25 cellular contexts compared by ENCODE assay signal in genomic region chr5:15116996-15117395, GRCh38.
"Had no signal": no experiment of that assay in that cellular context is flagged by ENCODE, and none has a peak within 500 bp of the region (broad histone marks: within the 10 kb centered on the region; RNA-seq: fewer than 3 reads in every experiment).

No MANE protein-coding gene starts in this region.

- H3K27me3 Mint-ChIP-seq: activated naive CD4-positive, alpha-beta T cell treated with anti-CD3 and anti-CD28 coated beads, Interleukin-2, amount 10 ng/mL, durations not matched to agents 7 days and 5 days; T-cell had no signal

- H3K4me3 Mint-ChIP-seq: activated naive CD4-positive, alpha-beta T cell treated with anti-CD3 and anti-CD28 coated beads, Interleukin-2, amount 10 ng/mL, durations not matched to agents 7 days and 5 days; immature natural killer cell; naive thymus-derived CD8-positive, alpha-beta T cell; T-cell had no signal

- H3K9me3 ChIP-seq: ascending aorta, colonic mucosa, esophagus squamous epithelium, right atrium auricular region had no signal

- ATAC-seq: foreskin keratinocyte; naive thymus-derived CD8-positive, alpha-beta T cell; stimulated activated naive CD8-positive, alpha-beta T cell treated with anti-CD3 and anti-CD28 coated beads, Interleukin-15, Interleukin-2, amounts not matched to agents 100 U/mL and 50 U/mL, for 24 hours; T-cell had no signal

- H3K4me1 ChIP-seq: ascending aorta, colonic mucosa, esophagus squamous epithelium, foreskin keratinocyte, right atrium auricular region, upper lobe of left lung had no signal

- H3K4me3 ChIP-seq: ascending aorta, cardiac muscle cell, colonic mucosa, esophagus squamous epithelium, right atrium auricular region, SK-N-MC, upper lobe of left lung had no signal

- FAIRE-seq: endothelial cell of umbilical vein, small intestine had no signal

- H3K27ac ChIP-seq: ascending aorta, cardiac muscle cell, colonic mucosa, esophagus squamous epithelium, foreskin keratinocyte, right atrium auricular region, SK-N-MC, upper lobe of left lung had no signal

- H3K27me3 ChIP-seq: ascending aorta, cardiac muscle cell, colonic mucosa, esophagus squamous epithelium, foreskin keratinocyte, right atrium auricular region, upper lobe of left lung had no signal

- H3K36me3 ChIP-seq: ascending aorta, cardiac muscle cell, colonic mucosa, esophagus squamous epithelium, right atrium auricular region, upper lobe of left lung had no signal

- H3K4me1 Mint-ChIP-seq: activated naive CD4-positive, alpha-beta T cell treated with anti-CD3 and anti-CD28 coated beads, Interleukin-2, amount 10 ng/mL, durations not matched to agents 7 days and 5 days; immature natural killer cell; naive thymus-derived CD8-positive, alpha-beta T cell; T-cell had no signal

- H3K27ac Mint-ChIP-seq: activated naive CD4-positive, alpha-beta T cell treated with anti-CD3 and anti-CD28 coated beads, Interleukin-2, amount 10 ng/mL, durations not matched to agents 7 days and 5 days; activated T-helper 2 cell treated with anti-CD3 and anti-CD28 coated beads, Interferon-gamma antibody, Interleukin-2, Interleukin-4, amounts not matched to agents 10 μg/mL and 5 μg/mL and 100 μg/mL, durations not matched to agents 14 hours and 24 hours and 36 hours; immature natural killer cell; naive thymus-derived CD8-positive, alpha-beta T cell; T-cell had no signal

- H3K36me3 Mint-ChIP-seq: activated naive CD4-positive, alpha-beta T cell treated with anti-CD3 and anti-CD28 coated beads, Interleukin-2, amount 10 ng/mL, durations not matched to agents 7 days and 5 days; immature natural killer cell; T-cell had no signal

- DNase-seq: activated CD4-positive, alpha-beta T cell treated with anti-CD3 and anti-CD28 coated beads, Interleukin-2, amount 50 U/mL, for 4 hours; activated CD4-positive, CD25-positive, alpha-beta regulatory T cell treated with anti-CD3 and anti-CD28 coated beads, Interleukin-2, amount 50 U/mL, for 72 hours; activated naive CD4-positive, alpha-beta T cell treated with anti-CD3 and anti-CD28 coated beads, Interleukin-2, amount 10 ng/mL, durations not matched to agents 7 days and 5 days; colonic mucosa; esophagus squamous epithelium; head of caudate nucleus; immature natural killer cell; left cardiac atrium; naive thymus-derived CD8-positive, alpha-beta T cell; nucleus accumbens; posterior cingulate gyrus; small intestine; stimulated activated CD4-positive, alpha-beta T cell treated with anti-CD3 and anti-CD28 coated beads, Interleukin-4, amount 100 ng/mL, for 4 hours; stimulated activated CD8-positive, alpha-beta memory T cell treated with anti-CD3 and anti-CD28 coated beads, Interleukin-4, amount 100 ng/mL, for 48 hours; stimulated activated naive CD8-positive, alpha-beta T cell treated with anti-CD3 and anti-CD28 coated beads, Interleukin-15, Interleukin-2, amounts not matched to agents 100 U/mL and 50 U/mL, for 24 hours; T-cell; T-helper 9 cell; upper lobe of left lung had no signal
